Comparison of ENCODE assay signal across 1 cellular context in genomic region chr2:10300997-10301945, GRCh38.
TF ChIP-seq lines count a peak whose summit lies in the region.

No MANE protein-coding gene starts in this region.

TF ChIP-seq in HepG2, 621 proteins besides CTCF, POLR2A, EP300 and RAD21 (continued from another document and continues in another):
- TF ChIP-seq, protein P1, sequence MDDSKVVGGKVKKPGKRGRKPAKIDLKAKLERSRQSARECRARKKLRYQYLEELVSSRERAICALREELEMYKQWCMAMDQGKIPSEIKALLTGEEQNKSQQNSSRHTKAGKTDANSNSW (CRISPR knock-in tag; IDR thresholded peaks at IDR 0.05; ENCODE audit: borderline replicate concordance) = 0 out of 2 replicates have a peak, but pooled peaks have one; percentile 22
- TF ChIP-seq ZNF704 (CRISPR knock-in tag; IDR thresholded peaks at IDR 0.05; ENCODE audit: borderline replicate concordance) (peak; percentile 91), ZNF737 (CRISPR knock-in tag; IDR thresholded peaks at IDR 0.05; ENCODE audit: borderline replicate concordance) (no peak), SP1 (IDR thresholded peaks at IDR 0.05) (no peak), SP1 (CRISPR knock-in tag; IDR thresholded peaks at IDR 0.05) (0 out of 2 replicates have a peak, but pooled peaks have one; percentile 17), ZNF660 (CRISPR knock-in tag; IDR thresholded peaks at IDR 0.05; ENCODE audit: borderline replicate concordance, low read depth) (no peak), POGZ (CRISPR knock-in tag; IDR thresholded peaks at IDR 0.05) (peak; percentile 75), ZFY (CRISPR knock-in tag; IDR thresholded peaks at IDR 0.05) (peak; percentile 66), ZNF850 (CRISPR knock-in tag; conservative IDR thresholded peaks at IDR 0.05) (no peak), ZFX (CRISPR knock-in tag; IDR thresholded peaks at IDR 0.05; ENCODE audit: low read depth) (peak; percentile 82; the same call in 1 of the 2 replicates), CHCHD3 (CRISPR knock-in tag; IDR thresholded peaks at IDR 0.05) (no peak), ZNF598 (CRISPR knock-in tag; IDR thresholded peaks at IDR 0.05; ENCODE audit: borderline replicate concordance) (peak; percentile 60; the same call in 1 of the 2 replicates), NFYC (CRISPR knock-in tag; IDR thresholded peaks at IDR 0.05) (peak; percentile 26; the same call in 1 of the 2 replicates), HMGXB4 (CRISPR knock-in tag; IDR thresholded peaks at IDR 0.05; ENCODE audit: borderline replicate concordance in 1 of 2, low read depth in 1 of 2) (peak; percentile 25 to 63; a peak in 3 of 4 replicates), ZBTB38 (CRISPR knock-in tag; IDR thresholded peaks at IDR 0.05) (no peak), DDIT3 (CRISPR knock-in tag; IDR thresholded peaks at IDR 0.05) (no peak), HMG20B (CRISPR knock-in tag; conservative IDR thresholded peaks at IDR 0.05) (no peak), NFKB2 (CRISPR knock-in tag; IDR thresholded peaks at IDR 0.05; ENCODE audit: borderline replicate concordance) (no peak), ZMYM3 (CRISPR knock-in tag; IDR thresholded peaks at IDR 0.05) (peak; percentile 88), TBX2 (CRISPR knock-in tag; IDR thresholded peaks at IDR 0.05; ENCODE audit: borderline replicate concordance) (peak; percentile 79), ZNF784 (CRISPR knock-in tag; IDR thresholded peaks at IDR 0.05; ENCODE audit: borderline replicate concordance) (peak; percentile 15), ZNF235 (CRISPR knock-in tag; IDR thresholded peaks at IDR 0.05; ENCODE audit: borderline replicate concordance) (0 out of 2 replicates have a peak, but pooled peaks have one; percentile 72), ZSCAN21 (CRISPR knock-in tag; IDR thresholded peaks at IDR 0.05; ENCODE audit: borderline replicate concordance) (no peak; the same call in 1 of the 2 replicates), MTA3 (CRISPR knock-in tag; IDR thresholded peaks at IDR 0.05) (no peak), PITX1 (CRISPR knock-in tag; IDR thresholded peaks at IDR 0.05) (peak; percentile 80), FOXM1 (CRISPR knock-in tag; IDR thresholded peaks at IDR 0.05) (no peak), ZNF484 (CRISPR knock-in tag; IDR thresholded peaks at IDR 0.05; ENCODE audit: borderline replicate concordance, low read depth) (0 out of 2 replicates have a peak, but pooled peaks have one; percentile 73), ZKSCAN8 (CRISPR knock-in tag; IDR thresholded peaks at IDR 0.05; ENCODE audit: borderline replicate concordance) (peak; percentile 87), CBX1 (IDR thresholded peaks at IDR 0.05; ENCODE audit: low read depth) (peak; percentile 75), ZNF225 (CRISPR knock-in tag; IDR thresholded peaks at IDR 0.05) (peak; percentile 38; the same call in 1 of the 2 replicates), MLX (CRISPR knock-in tag; IDR thresholded peaks at IDR 0.05) (peak; percentile 85; the same call in 1 of the 2 replicates), U2AF2 (IDR thresholded peaks at IDR 0.05; ENCODE audit: low read depth, low read length) (no peak), CENPX (CRISPR knock-in tag; IDR thresholded peaks at IDR 0.05) (no peak), DR1 (CRISPR knock-in tag; IDR thresholded peaks at IDR 0.05) (no peak), TAF1 (CRISPR knock-in tag; IDR thresholded peaks at IDR 0.05) (peak; percentile 34; the same call in 1 of the 2 replicates), SATB2 (CRISPR knock-in tag; IDR thresholded peaks at IDR 0.05) (no peak), TEAD2 (CRISPR knock-in tag; IDR thresholded peaks at IDR 0.05) (0 out of 2 replicates have a peak, but pooled peaks have one; percentile 38), CHD2 (IDR thresholded peaks at IDR 0.05; ENCODE audit: low read depth, low read length) (peak; percentile 44; the same call in 1 of the 2 replicates), ZNF547 (CRISPR knock-in tag; IDR thresholded peaks at IDR 0.05) (no peak; the same call in 1 of the 2 replicates), ZNF670 (CRISPR knock-in tag; IDR thresholded peaks at IDR 0.05; ENCODE audit: borderline replicate concordance) (peak; percentile 96), SRSF9 (IDR thresholded peaks at IDR 0.05; ENCODE audit: borderline replicate concordance, insufficient read depth, low read depth, low read length, poor library complexity, severe bottlenecking) (no peak)
- TF ChIP-seq, protein P2, sequence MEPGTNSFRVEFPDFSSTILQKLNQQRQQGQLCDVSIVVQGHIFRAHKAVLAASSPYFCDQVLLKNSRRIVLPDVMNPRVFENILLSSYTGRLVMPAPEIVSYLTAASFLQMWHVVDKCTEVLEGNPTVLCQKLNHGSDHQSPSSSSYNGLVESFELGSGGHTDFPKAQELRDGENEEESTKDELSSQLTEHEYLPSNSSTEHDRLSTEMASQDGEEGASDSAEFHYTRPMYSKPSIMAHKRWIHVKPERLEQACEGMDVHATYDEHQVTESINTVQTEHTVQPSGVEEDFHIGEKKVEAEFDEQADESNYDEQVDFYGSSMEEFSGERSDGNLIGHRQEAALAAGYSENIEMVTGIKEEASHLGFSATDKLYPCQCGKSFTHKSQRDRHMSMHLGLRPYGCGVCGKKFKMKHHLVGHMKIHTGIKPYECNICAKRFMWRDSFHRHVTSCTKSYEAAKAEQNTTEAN (CRISPR knock-in tag; conservative IDR thresholded peaks at IDR 0.05) = peak; percentile 54
- TF ChIP-seq, protein P3, sequence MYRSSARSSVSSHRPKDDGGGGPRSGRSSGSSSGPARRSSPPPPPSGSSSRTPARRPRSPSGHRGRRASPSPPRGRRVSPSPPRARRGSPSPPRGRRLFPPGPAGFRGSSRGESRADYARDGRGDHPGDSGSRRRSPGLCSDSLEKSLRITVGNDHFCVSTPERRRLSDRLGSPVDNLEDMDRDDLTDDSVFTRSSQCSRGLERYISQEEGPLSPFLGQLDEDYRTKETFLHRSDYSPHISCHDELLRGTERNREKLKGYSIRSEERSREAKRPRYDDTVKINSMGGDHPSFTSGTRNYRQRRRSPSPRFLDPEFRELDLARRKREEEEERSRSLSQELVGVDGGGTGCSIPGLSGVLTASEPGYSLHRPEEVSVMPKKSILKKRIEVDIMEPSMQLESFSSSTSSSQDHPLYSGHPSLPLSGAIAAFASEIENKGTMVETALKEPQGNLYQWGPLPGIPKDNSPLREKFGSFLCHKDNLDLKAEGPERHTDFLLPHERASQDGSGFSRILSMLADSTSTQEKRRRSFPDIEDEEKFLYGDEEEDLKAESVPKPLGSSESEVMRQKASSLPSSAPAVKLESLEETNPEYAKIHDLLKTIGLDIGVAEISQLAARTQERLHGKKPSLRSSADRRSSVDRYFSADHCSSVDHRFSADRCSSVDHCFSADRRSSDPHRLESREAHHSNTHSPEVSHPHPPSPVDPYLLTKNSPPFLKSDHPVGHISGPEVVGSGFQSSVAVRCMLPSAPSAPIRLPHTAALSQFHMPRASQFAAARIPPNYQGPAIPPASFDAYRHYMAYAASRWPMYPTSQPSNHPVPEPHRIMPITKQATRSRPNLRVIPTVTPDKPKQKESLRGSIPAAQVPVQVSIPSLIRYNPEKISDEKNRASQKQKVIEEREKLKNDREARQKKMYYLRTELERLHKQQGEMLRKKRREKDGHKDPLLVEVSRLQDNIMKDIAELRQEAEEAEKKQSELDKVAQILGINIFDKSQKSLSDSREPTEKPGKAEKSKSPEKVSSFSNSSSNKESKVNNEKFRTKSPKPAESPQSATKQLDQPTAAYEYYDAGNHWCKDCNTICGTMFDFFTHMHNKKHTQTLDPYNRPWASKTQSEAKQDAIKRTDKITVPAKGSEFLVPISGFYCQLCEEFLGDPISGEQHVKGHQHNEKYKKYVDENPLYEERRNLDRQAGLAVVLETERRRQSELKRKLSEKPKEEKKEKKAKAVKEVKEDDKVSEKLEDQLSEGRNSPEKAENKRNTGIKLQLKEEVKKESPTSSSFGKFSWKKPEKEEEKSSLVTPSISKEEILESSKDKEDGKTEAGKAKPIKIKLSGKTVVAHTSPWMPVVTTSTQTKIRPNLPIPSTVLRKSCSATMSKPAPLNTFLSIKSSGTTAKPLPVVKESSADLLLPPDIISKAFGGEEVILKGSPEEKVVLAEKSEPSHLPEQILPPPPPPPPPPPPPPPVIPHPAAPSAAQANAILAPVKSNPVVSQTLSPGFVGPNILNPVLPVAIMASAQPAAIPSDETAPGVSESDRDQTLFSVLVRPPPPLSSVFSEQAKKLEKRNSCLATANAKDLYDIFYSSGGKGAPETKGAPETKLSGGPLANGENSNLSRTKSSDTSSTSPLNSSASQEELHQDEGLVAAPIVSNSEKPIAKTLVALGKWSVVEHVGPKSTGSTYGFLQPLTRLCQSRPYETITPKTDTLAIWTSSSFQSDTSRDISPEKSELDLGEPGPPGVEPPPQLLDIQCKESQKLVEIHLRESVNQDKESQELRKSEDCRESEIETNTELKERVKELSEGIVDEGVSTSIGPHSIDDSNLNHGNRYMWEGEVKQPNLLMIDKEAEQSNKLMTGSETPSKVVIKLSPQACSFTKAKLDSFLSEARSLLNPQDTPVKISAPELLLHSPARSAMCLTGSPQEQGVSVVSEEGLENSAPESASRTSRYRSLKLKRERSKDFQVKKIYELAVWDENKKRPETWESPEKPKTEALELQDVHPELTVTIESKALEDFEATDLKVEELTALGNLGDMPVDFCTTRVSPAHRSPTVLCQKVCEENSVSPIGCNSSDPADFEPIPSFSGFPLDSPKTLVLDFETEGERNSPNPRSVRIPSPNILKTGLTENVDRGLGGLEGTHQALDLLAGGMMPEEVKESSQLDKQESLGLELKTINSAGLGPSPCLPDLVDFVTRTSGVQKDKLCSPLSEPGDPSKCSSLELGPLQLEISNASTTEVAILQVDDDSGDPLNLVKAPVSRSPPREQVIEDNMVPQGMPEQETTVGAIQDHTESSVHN (CRISPR knock-in tag; IDR thresholded peaks at IDR 0.05) = peak; percentile 94
- TF ChIP-seq, protein P4, sequence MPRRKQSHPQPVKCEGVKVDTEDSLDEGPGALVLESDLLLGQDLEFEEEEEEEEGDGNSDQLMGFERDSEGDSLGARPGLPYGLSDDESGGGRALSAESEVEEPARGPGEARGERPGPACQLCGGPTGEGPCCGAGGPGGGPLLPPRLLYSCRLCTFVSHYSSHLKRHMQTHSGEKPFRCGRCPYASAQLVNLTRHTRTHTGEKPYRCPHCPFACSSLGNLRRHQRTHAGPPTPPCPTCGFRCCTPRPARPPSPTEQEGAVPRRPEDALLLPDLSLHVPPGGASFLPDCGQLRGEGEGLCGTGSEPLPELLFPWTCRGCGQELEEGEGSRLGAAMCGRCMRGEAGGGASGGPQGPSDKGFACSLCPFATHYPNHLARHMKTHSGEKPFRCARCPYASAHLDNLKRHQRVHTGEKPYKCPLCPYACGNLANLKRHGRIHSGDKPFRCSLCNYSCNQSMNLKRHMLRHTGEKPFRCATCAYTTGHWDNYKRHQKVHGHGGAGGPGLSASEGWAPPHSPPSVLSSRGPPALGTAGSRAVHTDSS (CRISPR knock-in tag; conservative IDR thresholded peaks at IDR 0.05) = 0 out of 2 replicates have a peak, but pooled peaks have one; percentile 34
- TF ChIP-seq, protein P5, sequence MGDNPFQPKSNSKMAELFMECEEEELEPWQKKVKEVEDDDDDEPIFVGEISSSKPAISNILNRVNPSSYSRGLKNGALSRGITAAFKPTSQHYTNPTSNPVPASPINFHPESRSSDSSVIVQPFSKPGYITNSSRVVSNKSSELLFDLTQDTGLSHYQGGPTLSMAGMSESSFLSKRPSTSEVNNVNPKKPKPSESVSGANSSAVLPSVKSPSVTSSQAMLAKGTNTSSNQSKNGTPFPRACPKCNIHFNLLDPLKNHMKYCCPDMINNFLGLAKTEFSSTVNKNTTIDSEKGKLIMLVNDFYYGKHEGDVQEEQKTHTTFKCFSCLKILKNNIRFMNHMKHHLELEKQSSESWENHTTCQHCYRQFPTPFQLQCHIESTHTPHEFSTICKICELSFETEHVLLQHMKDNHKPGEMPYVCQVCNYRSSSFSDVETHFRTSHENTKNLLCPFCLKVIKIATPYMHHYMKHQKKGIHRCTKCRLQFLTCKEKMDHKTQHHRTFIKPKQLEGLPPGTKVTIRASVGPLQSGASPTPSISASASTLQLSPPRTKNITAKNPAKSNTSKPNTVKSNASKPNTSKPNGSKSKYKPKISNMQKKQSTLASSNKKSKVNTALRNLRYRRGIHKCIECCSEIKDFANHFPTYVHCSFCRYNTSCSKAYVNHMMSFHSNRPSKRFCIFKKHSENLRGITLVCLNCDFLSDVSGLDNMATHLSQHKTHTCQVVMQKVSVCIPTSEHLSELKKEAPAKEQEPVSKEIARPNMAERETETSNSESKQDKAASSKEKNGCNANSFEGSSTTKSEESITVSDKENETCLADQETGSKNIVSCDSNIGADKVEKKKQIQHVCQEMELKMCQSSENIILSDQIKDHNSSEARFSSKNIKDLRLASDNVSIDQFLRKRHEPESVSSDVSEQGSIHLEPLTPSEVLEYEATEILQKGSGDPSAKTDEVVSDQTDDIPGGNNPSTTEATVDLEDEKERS (CRISPR knock-in tag; IDR thresholded peaks at IDR 0.05) = peak; percentile 60
